ENCODE assay signal across 10 cellular contexts in genomic region chr6:47438481-47439347, GRCh38. TPM values are rescaled to one million over a fixed set of nuclear protein-coding genes. Genes with fewer than 3 reads are reported as not detected.
DNase-seq lines count a peak whose midpoint lies in the region; ATAC-seq and TF ChIP-seq lines count a peak whose summit lies in the region.
"Had no signal": no experiment of that assay in that cellular context is flagged by ENCODE, and none has a peak within 500 bp of the region (broad histone marks: within the 10 kb centered on the region; RNA-seq: fewer than 3 reads in every experiment).

No MANE protein-coding gene starts in this region.

- TF ChIP-seq CTCF in ovary (IDR thresholded peaks at IDR 0.05) = no peak
- no peak for TF ChIP-seq CTCF in chondrocyte (IDR thresholded peaks at IDR 0.05)

- H3K4me1 Mint-ChIP-seq in naive thymus-derived CD4-positive, alpha-beta T cell = peaks cover 0 to 3% (median 0%) of the 10 kb centered on the region in 7 donors
- no peaks in the 10 kb centered on the region for H3K4me1 Mint-ChIP-seq in chondrocyte (ENCODE audit: low read depth)

- intact Hi-C loops in naive thymus-derived CD4-positive, alpha-beta T cell (cut with micrococcal nuclease) = no loop called here
- intact Hi-C loops in ovary (cut with DNase I) = no loop called here

- no peak overlapping the region for H3K4me3 Mint-ChIP-seq in naive thymus-derived CD4-positive, alpha-beta T cell
- no peak overlapping the region for H3K4me3 Mint-ChIP-seq in chondrocyte (ENCODE audit: unreplicated experiment)
- H3K4me3 Mint-ChIP-seq: naive thymus-derived CD8-positive, alpha-beta T cell had no signal

- no peaks in the 10 kb centered on the region for H3K36me3 ChIP-seq in naive thymus-derived CD4-positive, alpha-beta T cell (ENCODE audit: control insufficient read depth in 2 of 3, insufficient read depth in 3 of 3, low read length in 3 of 3)
- H3K36me3 ChIP-seq in ovary = no peaks in the 10 kb centered on the region

- no peaks in the 10 kb centered on the region for H3K27me3 ChIP-seq in naive thymus-derived CD4-positive, alpha-beta T cell (ENCODE audit: control insufficient read depth in 2 of 2, insufficient read depth in 2 of 2, low read length in 2 of 2)
- H3K27me3 ChIP-seq in ovary = no peaks in the 10 kb centered on the region

- no peak for DNase-seq in naive thymus-derived CD4-positive, alpha-beta T cell
- DNase-seq in ovary (no peak), iPS-NIHi11 (ENCODE audit: low spot score) (no peak), chondrocyte (ENCODE audit: low spot score) (no peak)
- no peak for DNase-seq in stimulated activated CD4-positive, alpha-beta T cell treated with anti-CD3 and anti-CD28 coated beads, Interleukin-15, amount 100 ng/mL, for 24 hours
- DNase-seq: activated naive CD4-positive, alpha-beta T cell; naive thymus-derived CD8-positive, alpha-beta T cell had no signal

- H3K36me3 Mint-ChIP-seq in naive thymus-derived CD4-positive, alpha-beta T cell = peaks cover 0 to 6% (median 0%) of the 10 kb centered on the region in 5 donors
- no peaks in the 10 kb centered on the region for H3K36me3 Mint-ChIP-seq in chondrocyte (ENCODE audit: low read depth)

- no peak overlapping the region for H3K4me3 ChIP-seq in naive thymus-derived CD4-positive, alpha-beta T cell (ENCODE audit: low read length)
- H3K4me3 ChIP-seq in ovary = no peak overlapping the region

- CTCF ChIA-PET in naive thymus-derived CD4-positive, alpha-beta T cell (lab: Charles Lee) = no interaction called here

- POLR2A ChIA-PET in naive thymus-derived CD4-positive, alpha-beta T cell (lab: Charles Lee) = no interaction called here

- no peak overlapping the region for H3K27ac Mint-ChIP-seq in naive thymus-derived CD4-positive, alpha-beta T cell
- H3K27ac Mint-ChIP-seq in chondrocyte (ENCODE audit: unreplicated experiment) = no peak overlapping the region
- H3K27ac Mint-ChIP-seq: naive thymus-derived CD8-positive, alpha-beta T cell had no signal

- no peak for TF ChIP-seq POLR2A in ovary (IDR thresholded peaks at IDR 0.05)

- H3K4me1 ChIP-seq in naive thymus-derived CD4-positive, alpha-beta T cell (ENCODE audit: control insufficient read depth in 2 of 2, insufficient read depth in 2 of 2, low read length in 2 of 2) = no peaks in the 10 kb centered on the region
- no peaks in the 10 kb centered on the region for H3K4me1 ChIP-seq in ovary (ENCODE audit: insufficient read depth)

- 63 to 73% (median 70%) methylated on average over 8 of the region's 8 CpGs for WGBS in ovary, 3 donors

- ATAC-seq in GM18909 (IDR thresholded peaks at IDR 0.05; ENCODE audit: poor library complexity, unreplicated experiment) = peak; percentile 78
- peak; percentile 83 for ATAC-seq in HG02610 (IDR thresholded peaks at IDR 0.05; ENCODE audit: unreplicated experiment)
- ATAC-seq in HG03575 (IDR thresholded peaks at IDR 0.05; ENCODE audit: extremely low read depth, insufficient number of reproducible peaks, low FRiP score, unreplicated experiment) = peak; percentile 55
- ATAC-seq in naive thymus-derived CD4-positive, alpha-beta T cell = peak; percentile 54
- ATAC-seq: naive thymus-derived CD8-positive, alpha-beta T cell had no signal

- no peaks in the 10 kb centered on the region for H3K9me3 ChIP-seq in naive thymus-derived CD4-positive, alpha-beta T cell (ENCODE audit: control insufficient read depth in 2 of 3, low read length in 3 of 3)
- no peaks in the 10 kb centered on the region for H3K9me3 ChIP-seq in ovary

- no peak overlapping the region for H3K27ac ChIP-seq in naive thymus-derived CD4-positive, alpha-beta T cell (ENCODE audit: low read depth, low read length)
- H3K27ac ChIP-seq in ovary = no peak overlapping the region

- TF ChIP-seq EP300 in ovary (IDR thresholded peaks at IDR 0.05) = no peak

- H3K9me3 Mint-ChIP-seq in naive thymus-derived CD4-positive, alpha-beta T cell = peaks cover 0 to 8% (median 0%) of the 10 kb centered on the region in 11 donors
- H3K9me3 Mint-ChIP-seq in chondrocyte (ENCODE audit: low read depth) = peaks cover 3% of the 10 kb centered on the region

- peaks cover 0 to 17% (median 1%) of the 10 kb centered on the region in 5 donors for H3K27me3 Mint-ChIP-seq in naive thymus-derived CD4-positive, alpha-beta T cell
- no peaks in the 10 kb centered on the region for H3K27me3 Mint-ChIP-seq in chondrocyte (ENCODE audit: low read depth)
- H3K27me3 Mint-ChIP-seq: naive thymus-derived CD8-positive, alpha-beta T cell had no signal

RNA-seq across cellular contexts. Expression of gene CD2AP, which starts 38.9 kb away (rescaled TPM):
- 10 to 100 TPM; 21.8 to 37.0 (median 27.9) TPM for total RNA-seq in naive thymus-derived CD4-positive, alpha-beta T cell
- polyA plus RNA-seq in naive thymus-derived CD4-positive, alpha-beta T cell = 1 to 10 TPM; 7.6 to 7.7 TPM
- total RNA-seq in ovary (10 to 100 TPM; 14.6 to 40.7 (median 17.6) TPM), chondrocyte (16.1 to 17.8 TPM (median 16.2 TPM) in 3 replicates)
- polyA plus RNA-seq in ovary = 10 to 100 TPM in 1 of 2 donors, 1 to 10 TPM in 1; 6.9 to 10.1 TPM
